8 cellular contexts compared by ENCODE assay signal in genomic region chr22:21568207-21569075, GRCh38. TPM values are rescaled to one million over a fixed set of nuclear protein-coding genes. Genes with fewer than 3 reads are reported as not detected.
DNase-seq lines count a peak whose midpoint lies in the region; TF ChIP-seq lines count a peak whose summit lies in the region.

No MANE protein-coding gene starts in this region.

- peaks cover 54% of the 10 kb centered on the region for H3K4me1 Mint-ChIP-seq in activated naive CD4-positive, alpha-beta T cell treated with anti-CD3 and anti-CD28 coated beads, Interleukin-2, amount 10 ng/mL, durations not matched to agents 7 days and 5 days

- H3K27ac ChIP-seq in cardiac muscle cell (peak overlapping the region; percentile 98), left ventricle myocardium inferior (replicated peaks) (peak overlapping the region; percentile 90)

- no peaks in the 10 kb centered on the region for H3K36me3 ChIP-seq in cardiac muscle cell
- H3K36me3 ChIP-seq in left ventricle myocardium inferior: no peaks in the 10 kb centered on the region

- H3K36me3 Mint-ChIP-seq in activated naive CD4-positive, alpha-beta T cell treated with anti-CD3 and anti-CD28 coated beads, Interleukin-2, amount 10 ng/mL, durations not matched to agents 7 days and 5 days: peaks cover 28% of the 10 kb centered on the region

- H3K27ac Mint-ChIP-seq in activated naive CD4-positive, alpha-beta T cell treated with anti-CD3 and anti-CD28 coated beads, Interleukin-2, amount 10 ng/mL, durations not matched to agents 7 days and 5 days: peak overlapping the region; percentile 92

- H3K4me1 ChIP-seq in cardiac muscle cell (ENCODE audit: low read depth) (peaks cover 20% of the 10 kb centered on the region), left ventricle myocardium inferior (peaks cover 59% of the 10 kb centered on the region)

- intact Hi-C loops in cardiac septum (cut with DNase I): no loop called here
- intact Hi-C loops in left ventricle myocardium inferior (cut with micrococcal nuclease): no loop called here

- H3K4me3 ChIP-seq in cardiac muscle cell (peak overlapping the region; percentile 93), left ventricle myocardium inferior (peak overlapping the region; percentile 92), retinal pigment epithelial cell (ENCODE audit: low read length) (peak overlapping the region; percentile 88)

- CTCF ChIA-PET in activated naive CD4-positive, alpha-beta T cell treated with anti-CD3 and anti-CD28 coated beads, Interleukin-2, amount 10 ng/mL, durations not matched to agents 7 days and 5 days (lab: Charles Lee): interaction anchor here (0.9 to 1.7 kb wide), 2 partner anchors 61 to 75 kb away, joined by 4 to 6 read pairs; no protein-coding TSS in a partner anchor

- peaks cover 14% of the 10 kb centered on the region for H3K27me3 Mint-ChIP-seq in activated naive CD4-positive, alpha-beta T cell treated with anti-CD3 and anti-CD28 coated beads, Interleukin-2, amount 10 ng/mL, durations not matched to agents 7 days and 5 days

- no peaks in the 10 kb centered on the region for H3K27me3 ChIP-seq in cardiac muscle cell
- H3K27me3 ChIP-seq in left ventricle myocardium inferior (ENCODE audit: low read depth): no peaks in the 10 kb centered on the region

- DNase-seq in cardiac muscle cell (ENCODE audit: low read depth in 1 of 2, low spot score in 1 of 2) (peak; percentile 49 to 64), cardiac septum (ENCODE audit: low spot score) (no peak), M059J (ENCODE audit: low read depth) (peak; percentile 19), left ventricle myocardium inferior (peak; percentile 19), retinal pigment epithelial cell (ENCODE audit: low read depth) (no peak), amniotic stem cell (lab: John Stamatoyannopoulos, UW) (no peak), GM10266 (ENCODE audit: extremely low spot score) (no peak)
- peak; percentile 49 for DNase-seq in activated naive CD4-positive, alpha-beta T cell treated with anti-CD3 and anti-CD28 coated beads, Interleukin-2, amount 10 ng/mL, durations not matched to agents 7 days and 5 days

- peak overlapping the region; percentile 93 for H3K4me3 Mint-ChIP-seq in activated naive CD4-positive, alpha-beta T cell treated with anti-CD3 and anti-CD28 coated beads, Interleukin-2, amount 10 ng/mL, durations not matched to agents 7 days and 5 days

- no peaks in the 10 kb centered on the region for H3K9me3 Mint-ChIP-seq in activated naive CD4-positive, alpha-beta T cell treated with anti-CD3 and anti-CD28 coated beads, Interleukin-2, amount 10 ng/mL, durations not matched to agents 7 days and 5 days

- H3K9me3 ChIP-seq in cardiac muscle cell (ENCODE audit: low read depth) (no peaks in the 10 kb centered on the region), left ventricle myocardium inferior (replicated peaks) (no peaks in the 10 kb centered on the region)

- TF ChIP-seq CTCF in cardiac muscle cell (IDR thresholded peaks at IDR 0.05; ENCODE audit: low read depth, low read length): no peak
- TF ChIP-seq CTCF in left ventricle myocardium inferior (IDR thresholded peaks at IDR 0.05; ENCODE audit: borderline replicate concordance): no peak
- no peak for TF ChIP-seq CTCF in retinal pigment epithelial cell (conservative IDR thresholded peaks at IDR 0.05; ENCODE audit: low read depth, low read length)
- TF ChIP-seq CTCF in GM10266 (IDR thresholded peaks at IDR 0.05; ENCODE audit: control insufficient read depth, insufficient read depth, low read depth, missing control alignments): no peak

RNA-seq across cellular contexts. Expression of gene UBE2L3, which starts 0.9 kb away (rescaled TPM):
- 56.3 and 73.7 TPM in 2 replicates for total RNA-seq in cardiac muscle cell
- 108 and 118 TPM in 2 replicates for polyA plus RNA-seq in cardiac muscle cell
- 46.2 TPM for total RNA-seq in cardiac septum
- 86.0 and 94.3 TPM in 2 replicates for total RNA-seq in M059J (2014; rRNA removed; shearing (Covaris generic))
- 54.5 TPM for total RNA-seq in left ventricle myocardium inferior

RNA-seq across cellular contexts. Expression of gene RIMBP3C, which starts 17.2 kb away (rescaled TPM):
- total RNA-seq in cardiac muscle cell: 1.1 and 3.2 TPM in 2 replicates
- 0.32 and 0.59 TPM in 2 replicates for polyA plus RNA-seq in cardiac muscle cell
- total RNA-seq in cardiac septum: 0.08 TPM
- total RNA-seq in M059J (2014; rRNA removed; shearing (Covaris generic)): 0.17 and 1.2 TPM in 2 replicates
- total RNA-seq in left ventricle myocardium inferior: 0.08 TPM

Comparison
In these comparisons a context has a peak if more than half of its experiments do, and no peak if none do; other contexts are left out.
1. DNase-seq: peak in cardiac muscle cell (2 of 2), M059J (single experiment), activated naive CD4-positive, alpha-beta T cell treated with anti-CD3 and anti-CD28 coated beads, Interleukin-2, amount 10 ng/mL, durations not matched to agents 7 days and 5 days (single experiment) and left ventricle myocardium inferior (single experiment); none in cardiac septum (single experiment), retinal pigment epithelial cell (single experiment), amniotic stem cell (single experiment) and GM10266 (single experiment).
2. Peak in every context shown above with its lines, with median percentiles within 50 percentile points of each other: H3K4me3 ChIP-seq.